In the genomic region with DNA sequence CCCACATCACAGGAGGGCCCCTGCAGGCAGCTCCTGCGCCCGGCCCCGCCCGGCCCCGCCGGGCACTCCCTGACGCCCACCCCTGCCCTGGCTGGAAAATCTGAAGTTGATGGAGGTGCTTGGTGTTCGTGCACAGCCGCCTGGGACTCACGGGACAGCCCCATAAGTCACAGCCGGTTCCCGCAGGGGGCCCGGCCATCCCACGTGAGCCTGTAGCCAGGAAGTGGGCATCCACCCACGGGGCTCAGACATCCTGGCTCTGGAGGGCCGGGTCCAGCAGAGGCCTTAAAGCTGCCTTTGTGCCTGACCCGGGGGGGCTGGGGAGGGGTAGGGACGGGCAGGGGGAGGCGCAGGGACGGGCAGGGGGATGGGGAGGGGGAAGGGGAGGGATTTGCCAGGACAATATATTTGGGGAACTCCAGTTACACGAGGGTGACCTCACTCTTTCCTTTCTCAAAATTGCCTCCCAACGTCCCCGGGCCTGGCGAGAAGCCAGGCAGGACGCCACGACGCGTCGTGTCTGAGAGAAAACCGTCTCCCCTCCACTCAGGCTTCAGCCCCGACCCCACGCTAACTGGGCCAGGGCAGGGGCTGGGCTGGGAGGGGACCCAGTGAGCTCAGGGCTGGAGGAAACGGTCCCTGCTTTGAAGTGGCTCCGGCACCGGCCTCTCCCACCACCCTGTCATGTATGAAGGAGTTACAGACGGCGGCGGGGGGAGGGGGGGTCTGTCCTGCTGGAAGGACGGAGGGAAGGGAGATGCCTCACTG, we compare ENCODE assay signal across 1 cellular context.
TF ChIP-seq lines count a peak whose summit lies in the region.

No MANE protein-coding gene starts in this region.

TF ChIP-seq in GM12878, 131 proteins besides CTCF, POLR2A, EP300 and RAD21 (continued from another document and continues in another):
- TF ChIP-seq KAT2A (conservative IDR thresholded peaks at IDR 0.05; ENCODE audit: control insufficient read depth, low read depth, low read length) (no peak), EED (IDR thresholded peaks at IDR 0.05; ENCODE audit: low read depth) (peak; percentile 75), BRCA1 (IDR thresholded peaks at IDR 0.05; ENCODE audit: low read depth, low read length) (0 out of 2 replicates have a peak, but pooled peaks have one; percentile 9), ETV6 (conservative IDR thresholded peaks at IDR 0.05 in 1 of 2, IDR thresholded peaks at IDR 0.05 in 1 of 2; ENCODE audit: borderline replicate concordance in 1 of 2, low read depth in 1 of 2) (no peak), RUNX3 (IDR thresholded peaks at IDR 0.05; ENCODE audit: low read length) (peak; percentile 73), STAT3 (IDR thresholded peaks at IDR 0.05; ENCODE audit: low read depth, low read length) (no peak), IRF4 (IDR thresholded peaks at IDR 0.05; ENCODE audit: low read depth, low read length) (no peak), E2F8 (IDR thresholded peaks at IDR 0.05; ENCODE audit: low read depth, partially characterized antibody) (no peak), NBN (IDR thresholded peaks at IDR 0.05) (no peak), YBX1 (IDR thresholded peaks at IDR 0.05) (no peak), ZBTB40 (IDR thresholded peaks at IDR 0.05; ENCODE audit: borderline replicate concordance) (no peak), CEBPB (IDR thresholded peaks at IDR 0.05; ENCODE audit: borderline replicate concordance in 1 of 2, low read depth in 2 of 2, low read length in 2 of 2) (no peak), MLLT1 (IDR thresholded peaks at IDR 0.05) (no peak), HCFC1 (IDR thresholded peaks at IDR 0.05; ENCODE audit: low read length) (no peak), SUZ12 (IDR thresholded peaks at IDR 0.05; ENCODE audit: unreplicated experiment) (no peak), GABPA (IDR thresholded peaks at IDR 0.05; ENCODE audit: low read depth) (no peak), E4F1 (IDR thresholded peaks at IDR 0.05; ENCODE audit: borderline replicate concordance, partially characterized antibody) (no peak), CBX5 (IDR thresholded peaks at IDR 0.05; ENCODE audit: low read depth) (no peak), CHD1 (IDR thresholded peaks at IDR 0.05; ENCODE audit: low read depth, low read length) (no peak), CHD4 (IDR thresholded peaks at IDR 0.05) (no peak), PBX3 (IDR thresholded peaks at IDR 0.05; ENCODE audit: insufficient replicate concordance, low read depth, low read length) (no peak), ASH2L (IDR thresholded peaks at IDR 0.05; ENCODE audit: borderline replicate concordance, low read depth) (no peak), ZZZ3 (IDR thresholded peaks at IDR 0.05; ENCODE audit: control insufficient read depth, insufficient read length, low read depth) (no peak), ATF3 (IDR thresholded peaks at IDR 0.05; ENCODE audit: borderline replicate concordance, extremely low read depth, low read depth, low read length) (no peak), MXI1 (IDR thresholded peaks at IDR 0.05; ENCODE audit: low read depth, low read length) (peak; percentile 73; the same call in 1 of the 2 replicates), NR2C2 (IDR thresholded peaks at IDR 0.05; ENCODE audit: borderline replicate concordance, control insufficient read depth, insufficient read length, low read depth) (no peak), IRF3 (IDR thresholded peaks at IDR 0.05) (no peak), POLR2AphosphoS5 (IDR thresholded peaks at IDR 0.05; ENCODE audit: low read length) (peak; percentile 14; the same call in 1 of the 2 replicates)
- TF ChIP-seq, protein P1, sequence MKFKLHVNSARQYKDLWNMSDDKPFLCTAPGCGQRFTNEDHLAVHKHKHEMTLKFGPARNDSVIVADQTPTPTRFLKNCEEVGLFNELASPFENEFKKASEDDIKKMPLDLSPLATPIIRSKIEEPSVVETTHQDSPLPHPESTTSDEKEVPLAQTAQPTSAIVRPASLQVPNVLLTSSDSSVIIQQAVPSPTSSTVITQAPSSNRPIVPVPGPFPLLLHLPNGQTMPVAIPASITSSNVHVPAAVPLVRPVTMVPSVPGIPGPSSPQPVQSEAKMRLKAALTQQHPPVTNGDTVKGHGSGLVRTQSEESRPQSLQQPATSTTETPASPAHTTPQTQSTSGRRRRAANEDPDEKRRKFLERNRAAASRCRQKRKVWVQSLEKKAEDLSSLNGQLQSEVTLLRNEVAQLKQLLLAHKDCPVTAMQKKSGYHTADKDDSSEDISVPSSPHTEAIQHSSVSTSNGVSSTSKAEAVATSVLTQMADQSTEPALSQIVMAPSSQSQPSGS (IDR thresholded peaks at IDR 0.05; ENCODE audit: low read length), result no peak
- TF ChIP-seq, protein P2, sequence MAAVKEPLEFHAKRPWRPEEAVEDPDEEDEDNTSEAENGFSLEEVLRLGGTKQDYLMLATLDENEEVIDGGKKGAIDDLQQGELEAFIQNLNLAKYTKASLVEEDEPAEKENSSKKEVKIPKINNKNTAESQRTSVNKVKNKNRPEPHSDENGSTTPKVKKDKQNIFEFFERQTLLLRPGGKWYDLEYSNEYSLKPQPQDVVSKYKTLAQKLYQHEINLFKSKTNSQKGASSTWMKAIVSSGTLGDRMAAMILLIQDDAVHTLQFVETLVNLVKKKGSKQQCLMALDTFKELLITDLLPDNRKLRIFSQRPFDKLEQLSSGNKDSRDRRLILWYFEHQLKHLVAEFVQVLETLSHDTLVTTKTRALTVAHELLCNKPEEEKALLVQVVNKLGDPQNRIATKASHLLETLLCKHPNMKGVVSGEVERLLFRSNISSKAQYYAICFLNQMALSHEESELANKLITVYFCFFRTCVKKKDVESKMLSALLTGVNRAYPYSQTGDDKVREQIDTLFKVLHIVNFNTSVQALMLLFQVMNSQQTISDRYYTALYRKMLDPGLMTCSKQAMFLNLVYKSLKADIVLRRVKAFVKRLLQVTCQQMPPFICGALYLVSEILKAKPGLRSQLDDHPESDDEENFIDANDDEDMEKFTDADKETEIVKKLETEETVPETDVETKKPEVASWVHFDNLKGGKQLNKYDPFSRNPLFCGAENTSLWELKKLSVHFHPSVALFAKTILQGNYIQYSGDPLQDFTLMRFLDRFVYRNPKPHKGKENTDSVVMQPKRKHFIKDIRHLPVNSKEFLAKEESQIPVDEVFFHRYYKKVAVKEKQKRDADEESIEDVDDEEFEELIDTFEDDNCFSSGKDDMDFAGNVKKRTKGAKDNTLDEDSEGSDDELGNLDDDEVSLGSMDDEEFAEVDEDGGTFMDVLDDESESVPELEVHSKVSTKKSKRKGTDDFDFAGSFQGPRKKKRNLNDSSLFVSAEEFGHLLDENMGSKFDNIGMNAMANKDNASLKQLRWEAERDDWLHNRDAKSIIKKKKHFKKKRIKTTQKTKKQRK (IDR thresholded peaks at IDR 0.05; ENCODE audit: low read depth, low read length), result no peak
